In the genomic region with DNA sequence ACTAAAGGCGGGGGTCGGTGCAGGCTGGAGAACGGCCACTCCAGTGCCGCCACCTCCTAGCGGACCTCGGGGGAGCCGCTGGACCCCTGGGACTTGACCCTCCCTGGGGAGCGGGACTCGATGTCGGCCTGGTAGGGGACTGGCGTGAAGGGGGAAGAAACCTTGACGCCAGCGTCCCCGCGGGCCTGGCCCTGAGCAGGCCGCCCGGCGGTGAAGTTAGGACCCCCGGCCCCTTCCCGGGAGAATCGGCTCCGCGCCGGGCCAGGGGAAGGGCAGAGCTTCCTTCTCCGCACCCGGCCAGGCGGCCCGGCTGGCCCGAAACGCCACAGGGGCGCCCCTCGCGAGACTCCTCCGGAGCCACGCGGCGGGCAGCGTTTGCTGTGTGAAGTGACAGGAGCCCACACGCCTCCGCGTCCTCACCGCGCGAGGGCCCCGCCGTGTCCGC, we compare ENCODE assay signal across 1 cellular context.
A peak's percentile ranks its signal among the peaks of the same experiment; 100 is the strongest.
TF ChIP-seq lines count a peak whose summit lies in the region.

No MANE protein-coding gene starts in this region.

TF ChIP-seq in HepG2, 621 proteins besides CTCF, POLR2A, EP300 and RAD21 (continued from another document):
- TF ChIP-seq ZFP82 (CRISPR knock-in tag; IDR thresholded peaks at IDR 0.05; ENCODE audit: borderline replicate concordance) (no peak), ZNF605 (CRISPR knock-in tag; IDR thresholded peaks at IDR 0.05) (peak; percentile 71; the same call in 1 of the 2 replicates), SETDB1 (CRISPR knock-in tag; IDR thresholded peaks at IDR 0.05; ENCODE audit: borderline replicate concordance) (no peak), ZKSCAN1 (IDR thresholded peaks at IDR 0.05; ENCODE audit: low read length) (no peak), ZNF430 (CRISPR knock-in tag; IDR thresholded peaks at IDR 0.05) (peak; percentile 63; the same call in 1 of the 2 replicates), ZNF616 (CRISPR knock-in tag; IDR thresholded peaks at IDR 0.05; ENCODE audit: low read depth) (no peak), ZNF724P (CRISPR knock-in tag; IDR thresholded peaks at IDR 0.05; ENCODE audit: borderline replicate concordance) (peak; percentile 40), CBX1 (IDR thresholded peaks at IDR 0.05; ENCODE audit: low read depth) (no peak), CHCHD3 (CRISPR knock-in tag; IDR thresholded peaks at IDR 0.05) (no peak; the same call in 1 of the 2 replicates), REPIN1 (CRISPR knock-in tag; IDR thresholded peaks at IDR 0.05; ENCODE audit: borderline replicate concordance, low read depth) (no peak), GATA4 (IDR thresholded peaks at IDR 0.05; ENCODE audit: borderline replicate concordance, low read depth) (no peak), PAWR (CRISPR knock-in tag; IDR thresholded peaks at IDR 0.05; ENCODE audit: borderline replicate concordance) (no peak), MBD4 (IDR thresholded peaks at IDR 0.05; ENCODE audit: borderline replicate concordance, low read length) (no peak), NCOA1 (CRISPR knock-in tag; IDR thresholded peaks at IDR 0.05) (peak; percentile 19; the same call in 1 of the 2 replicates), ZNF883 (CRISPR knock-in tag; IDR thresholded peaks at IDR 0.05; ENCODE audit: not compliant biosample characterization) (no peak), ZNF75D (CRISPR knock-in tag; IDR thresholded peaks at IDR 0.05; ENCODE audit: borderline replicate concordance) (no peak), NFE2L1 (CRISPR knock-in tag; IDR thresholded peaks at IDR 0.05; ENCODE audit: borderline replicate concordance) (0 out of 2 replicates have a peak, but pooled peaks have one; percentile 1)
- TF ChIP-seq, protein P1, sequence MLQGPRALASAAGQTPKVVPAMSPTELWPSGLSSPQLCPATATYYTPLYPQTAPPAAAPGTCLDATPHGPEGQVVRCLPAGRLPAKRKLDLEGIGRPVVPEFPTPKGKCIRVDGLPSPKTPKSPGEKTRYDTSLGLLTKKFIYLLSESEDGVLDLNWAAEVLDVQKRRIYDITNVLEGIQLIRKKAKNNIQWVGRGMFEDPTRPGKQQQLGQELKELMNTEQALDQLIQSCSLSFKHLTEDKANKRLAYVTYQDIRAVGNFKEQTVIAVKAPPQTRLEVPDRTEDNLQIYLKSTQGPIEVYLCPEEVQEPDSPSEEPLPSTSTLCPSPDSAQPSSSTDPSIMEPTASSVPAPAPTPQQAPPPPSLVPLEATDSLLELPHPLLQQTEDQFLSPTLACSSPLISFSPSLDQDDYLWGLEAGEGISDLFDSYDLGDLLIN (CRISPR knock-in tag; IDR thresholded peaks at IDR 0.05; ENCODE audit: borderline replicate concordance) = 0 out of 2 replicates have a peak, but pooled peaks have one; percentile 56
- TF ChIP-seq, protein P2, sequence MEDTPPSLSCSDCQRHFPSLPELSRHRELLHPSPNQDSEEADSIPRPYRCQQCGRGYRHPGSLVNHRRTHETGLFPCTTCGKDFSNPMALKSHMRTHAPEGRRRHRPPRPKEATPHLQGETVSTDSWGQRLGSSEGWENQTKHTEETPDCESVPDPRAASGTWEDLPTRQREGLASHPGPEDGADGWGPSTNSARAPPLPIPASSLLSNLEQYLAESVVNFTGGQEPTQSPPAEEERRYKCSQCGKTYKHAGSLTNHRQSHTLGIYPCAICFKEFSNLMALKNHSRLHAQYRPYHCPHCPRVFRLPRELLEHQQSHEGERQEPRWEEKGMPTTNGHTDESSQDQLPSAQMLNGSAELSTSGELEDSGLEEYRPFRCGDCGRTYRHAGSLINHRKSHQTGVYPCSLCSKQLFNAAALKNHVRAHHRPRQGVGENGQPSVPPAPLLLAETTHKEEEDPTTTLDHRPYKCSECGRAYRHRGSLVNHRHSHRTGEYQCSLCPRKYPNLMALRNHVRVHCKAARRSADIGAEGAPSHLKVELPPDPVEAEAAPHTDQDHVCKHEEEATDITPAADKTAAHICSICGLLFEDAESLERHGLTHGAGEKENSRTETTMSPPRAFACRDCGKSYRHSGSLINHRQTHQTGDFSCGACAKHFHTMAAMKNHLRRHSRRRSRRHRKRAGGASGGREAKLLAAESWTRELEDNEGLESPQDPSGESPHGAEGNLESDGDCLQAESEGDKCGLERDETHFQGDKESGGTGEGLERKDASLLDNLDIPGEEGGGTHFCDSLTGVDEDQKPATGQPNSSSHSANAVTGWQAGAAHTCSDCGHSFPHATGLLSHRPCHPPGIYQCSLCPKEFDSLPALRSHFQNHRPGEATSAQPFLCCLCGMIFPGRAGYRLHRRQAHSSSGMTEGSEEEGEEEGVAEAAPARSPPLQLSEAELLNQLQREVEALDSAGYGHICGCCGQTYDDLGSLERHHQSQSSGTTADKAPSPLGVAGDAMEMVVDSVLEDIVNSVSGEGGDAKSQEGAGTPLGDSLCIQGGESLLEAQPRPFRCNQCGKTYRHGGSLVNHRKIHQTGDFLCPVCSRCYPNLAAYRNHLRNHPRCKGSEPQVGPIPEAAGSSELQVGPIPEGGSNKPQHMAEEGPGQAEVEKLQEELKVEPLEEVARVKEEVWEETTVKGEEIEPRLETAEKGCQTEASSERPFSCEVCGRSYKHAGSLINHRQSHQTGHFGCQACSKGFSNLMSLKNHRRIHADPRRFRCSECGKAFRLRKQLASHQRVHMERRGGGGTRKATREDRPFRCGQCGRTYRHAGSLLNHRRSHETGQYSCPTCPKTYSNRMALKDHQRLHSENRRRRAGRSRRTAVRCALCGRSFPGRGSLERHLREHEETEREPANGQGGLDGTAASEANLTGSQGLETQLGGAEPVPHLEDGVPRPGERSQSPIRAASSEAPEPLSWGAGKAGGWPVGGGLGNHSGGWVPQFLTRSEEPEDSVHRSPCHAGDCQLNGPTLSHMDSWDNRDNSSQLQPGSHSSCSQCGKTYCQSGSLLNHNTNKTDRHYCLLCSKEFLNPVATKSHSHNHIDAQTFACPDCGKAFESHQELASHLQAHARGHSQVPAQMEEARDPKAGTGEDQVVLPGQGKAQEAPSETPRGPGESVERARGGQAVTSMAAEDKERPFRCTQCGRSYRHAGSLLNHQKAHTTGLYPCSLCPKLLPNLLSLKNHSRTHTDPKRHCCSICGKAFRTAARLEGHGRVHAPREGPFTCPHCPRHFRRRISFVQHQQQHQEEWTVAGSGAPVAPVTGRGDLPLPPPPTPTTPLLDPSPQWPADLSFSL (CRISPR knock-in tag; IDR thresholded peaks at IDR 0.05) = 0 out of 2 replicates have a peak, but pooled peaks have one; percentile 32
- TF ChIP-seq, protein P3, sequence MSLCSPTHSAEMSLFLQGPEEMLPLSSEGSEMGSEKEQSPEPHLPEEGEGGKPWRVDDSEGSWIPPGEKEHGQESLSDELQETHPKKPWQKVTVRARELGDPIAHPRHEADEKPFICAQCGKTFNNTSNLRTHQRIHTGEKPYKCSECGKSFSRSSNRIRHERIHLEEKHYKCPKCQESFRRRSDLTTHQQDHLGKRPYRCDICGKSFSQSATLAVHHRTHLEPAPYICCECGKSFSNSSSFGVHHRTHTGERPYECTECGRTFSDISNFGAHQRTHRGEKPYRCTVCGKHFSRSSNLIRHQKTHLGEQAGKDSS (CRISPR knock-in tag; IDR thresholded peaks at IDR 0.05; ENCODE audit: borderline replicate concordance, low read depth) = no peak
- TF ChIP-seq, protein P4, sequence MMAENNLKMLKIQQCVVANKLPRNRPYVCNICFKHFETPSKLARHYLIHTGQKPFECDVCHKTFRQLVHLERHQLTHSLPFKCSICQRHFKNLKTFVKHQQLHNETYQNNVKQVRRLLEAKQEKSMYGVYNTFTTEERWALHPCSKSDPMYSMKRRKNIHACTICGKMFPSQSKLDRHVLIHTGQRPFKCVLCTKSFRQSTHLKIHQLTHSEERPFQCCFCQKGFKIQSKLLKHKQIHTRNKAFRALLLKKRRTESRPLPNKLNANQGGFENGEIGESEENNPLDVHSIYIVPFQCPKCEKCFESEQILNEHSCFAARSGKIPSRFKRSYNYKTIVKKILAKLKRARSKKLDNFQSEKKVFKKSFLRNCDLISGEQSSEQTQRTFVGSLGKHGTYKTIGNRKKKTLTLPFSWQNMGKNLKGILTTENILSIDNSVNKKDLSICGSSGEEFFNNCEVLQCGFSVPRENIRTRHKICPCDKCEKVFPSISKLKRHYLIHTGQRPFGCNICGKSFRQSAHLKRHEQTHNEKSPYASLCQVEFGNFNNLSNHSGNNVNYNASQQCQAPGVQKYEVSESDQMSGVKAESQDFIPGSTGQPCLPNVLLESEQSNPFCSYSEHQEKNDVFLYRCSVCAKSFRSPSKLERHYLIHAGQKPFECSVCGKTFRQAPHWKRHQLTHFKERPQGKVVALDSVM (CRISPR knock-in tag; IDR thresholded peaks at IDR 0.05) = no peak
- TF ChIP-seq, protein P5, sequence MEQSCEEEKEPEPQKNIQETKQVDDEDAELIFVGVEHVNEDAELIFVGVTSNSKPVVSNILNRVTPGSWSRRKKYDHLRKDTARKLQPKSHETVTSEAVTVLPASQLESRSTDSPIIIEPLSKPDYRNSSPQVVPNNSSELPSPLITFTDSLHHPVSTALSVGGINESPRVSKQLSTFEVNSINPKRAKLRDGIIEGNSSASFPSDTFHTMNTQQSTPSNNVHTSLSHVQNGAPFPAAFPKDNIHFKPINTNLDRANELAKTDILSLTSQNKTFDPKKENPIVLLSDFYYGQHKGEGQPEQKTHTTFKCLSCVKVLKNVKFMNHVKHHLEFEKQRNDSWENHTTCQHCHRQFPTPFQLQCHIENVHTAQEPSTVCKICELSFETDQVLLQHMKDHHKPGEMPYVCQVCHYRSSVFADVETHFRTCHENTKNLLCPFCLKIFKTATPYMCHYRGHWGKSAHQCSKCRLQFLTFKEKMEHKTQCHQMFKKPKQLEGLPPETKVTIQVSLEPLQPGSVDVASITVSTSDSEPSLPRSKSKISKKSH (CRISPR knock-in tag; IDR thresholded peaks at IDR 0.05; ENCODE audit: borderline replicate concordance) = no peak
- TF ChIP-seq, protein P6, sequence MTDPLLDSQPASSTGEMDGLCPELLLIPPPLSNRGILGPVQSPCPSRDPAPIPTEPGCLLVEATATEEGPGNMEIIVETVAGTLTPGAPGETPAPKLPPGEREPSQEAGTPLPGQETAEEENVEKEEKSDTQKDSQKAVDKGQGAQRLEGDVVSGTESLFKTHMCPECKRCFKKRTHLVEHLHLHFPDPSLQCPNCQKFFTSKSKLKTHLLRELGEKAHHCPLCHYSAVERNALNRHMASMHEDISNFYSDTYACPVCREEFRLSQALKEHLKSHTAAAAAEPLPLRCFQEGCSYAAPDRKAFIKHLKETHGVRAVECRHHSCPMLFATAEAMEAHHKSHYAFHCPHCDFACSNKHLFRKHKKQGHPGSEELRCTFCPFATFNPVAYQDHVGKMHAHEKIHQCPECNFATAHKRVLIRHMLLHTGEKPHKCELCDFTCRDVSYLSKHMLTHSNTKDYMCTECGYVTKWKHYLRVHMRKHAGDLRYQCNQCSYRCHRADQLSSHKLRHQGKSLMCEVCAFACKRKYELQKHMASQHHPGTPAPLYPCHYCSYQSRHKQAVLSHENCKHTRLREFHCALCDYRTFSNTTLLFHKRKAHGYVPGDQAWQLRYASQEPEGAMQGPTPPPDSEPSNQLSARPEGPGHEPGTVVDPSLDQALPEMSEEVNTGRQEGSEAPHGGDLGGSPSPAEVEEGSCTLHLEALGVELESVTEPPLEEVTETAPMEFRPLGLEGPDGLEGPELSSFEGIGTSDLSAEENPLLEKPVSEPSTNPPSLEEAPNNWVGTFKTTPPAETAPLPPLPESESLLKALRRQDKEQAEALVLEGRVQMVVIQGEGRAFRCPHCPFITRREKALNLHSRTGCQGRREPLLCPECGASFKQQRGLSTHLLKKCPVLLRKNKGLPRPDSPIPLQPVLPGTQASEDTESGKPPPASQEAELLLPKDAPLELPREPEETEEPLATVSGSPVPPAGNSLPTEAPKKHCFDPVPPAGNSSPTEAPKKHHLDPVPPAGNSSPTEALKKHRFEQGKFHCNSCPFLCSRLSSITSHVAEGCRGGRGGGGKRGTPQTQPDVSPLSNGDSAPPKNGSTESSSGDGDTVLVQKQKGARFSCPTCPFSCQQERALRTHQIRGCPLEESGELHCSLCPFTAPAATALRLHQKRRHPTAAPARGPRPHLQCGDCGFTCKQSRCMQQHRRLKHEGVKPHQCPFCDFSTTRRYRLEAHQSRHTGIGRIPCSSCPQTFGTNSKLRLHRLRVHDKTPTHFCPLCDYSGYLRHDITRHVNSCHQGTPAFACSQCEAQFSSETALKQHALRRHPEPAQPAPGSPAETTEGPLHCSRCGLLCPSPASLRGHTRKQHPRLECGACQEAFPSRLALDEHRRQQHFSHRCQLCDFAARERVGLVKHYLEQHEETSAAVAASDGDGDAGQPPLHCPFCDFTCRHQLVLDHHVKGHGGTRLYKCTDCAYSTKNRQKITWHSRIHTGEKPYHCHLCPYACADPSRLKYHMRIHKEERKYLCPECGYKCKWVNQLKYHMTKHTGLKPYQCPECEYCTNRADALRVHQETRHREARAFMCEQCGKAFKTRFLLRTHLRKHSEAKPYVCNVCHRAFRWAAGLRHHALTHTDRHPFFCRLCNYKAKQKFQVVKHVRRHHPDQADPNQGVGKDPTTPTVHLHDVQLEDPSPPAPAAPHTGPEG (CRISPR knock-in tag; IDR thresholded peaks at IDR 0.05) = peak; percentile 18
- TF ChIP-seq, protein P7, sequence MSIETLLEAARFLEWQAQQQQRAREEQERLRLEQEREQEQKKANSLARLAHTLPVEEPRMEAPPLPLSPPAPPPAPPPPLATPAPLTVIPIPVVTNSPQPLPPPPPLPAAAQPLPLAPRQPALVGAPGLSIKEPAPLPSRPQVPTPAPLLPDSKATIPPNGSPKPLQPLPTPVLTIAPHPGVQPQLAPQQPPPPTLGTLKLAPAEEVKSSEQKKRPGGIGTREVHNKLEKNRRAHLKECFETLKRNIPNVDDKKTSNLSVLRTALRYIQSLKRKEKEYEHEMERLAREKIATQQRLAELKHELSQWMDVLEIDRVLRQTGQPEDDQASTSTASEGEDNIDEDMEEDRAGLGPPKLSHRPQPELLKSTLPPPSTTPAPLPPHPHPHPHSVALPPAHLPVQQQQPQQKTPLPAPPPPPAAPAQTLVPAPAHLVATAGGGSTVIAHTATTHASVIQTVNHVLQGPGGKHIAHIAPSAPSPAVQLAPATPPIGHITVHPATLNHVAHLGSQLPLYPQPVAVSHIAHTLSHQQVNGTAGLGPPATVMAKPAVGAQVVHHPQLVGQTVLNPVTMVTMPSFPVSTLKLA (IDR thresholded peaks at IDR 0.05) = no peak
